In genomic region chr2:118882693-118883336, GRCh38 we compare ENCODE assay signal across 1 cellular context.
TF ChIP-seq lines count a peak whose summit lies in the region.

No MANE protein-coding gene starts in this region.

TF ChIP-seq in HepG2, 621 proteins besides CTCF, POLR2A, EP300 and RAD21 (continued from another document and continues in another):
- TF ChIP-seq AKNA (CRISPR knock-in tag; IDR thresholded peaks at IDR 0.05; ENCODE audit: borderline replicate concordance): no peak
- TF ChIP-seq ZNF580 (CRISPR knock-in tag; IDR thresholded peaks at IDR 0.05; ENCODE audit: borderline replicate concordance, low read depth): 0 out of 2 replicates have a peak, but pooled peaks have one; percentile 24
- TF ChIP-seq HNRNPLL (IDR thresholded peaks at IDR 0.05; ENCODE audit: low read depth, low read length, poor library complexity, severe bottlenecking): no peak
- TF ChIP-seq NFE2L1 (CRISPR knock-in tag; IDR thresholded peaks at IDR 0.05; ENCODE audit: borderline replicate concordance): no peak
- no peak for TF ChIP-seq DNMT1 (CRISPR knock-in tag; IDR thresholded peaks at IDR 0.05)
- TF ChIP-seq ZSCAN25 (CRISPR knock-in tag; IDR thresholded peaks at IDR 0.05): no peak
- no peak for TF ChIP-seq MED1 (CRISPR knock-in tag; IDR thresholded peaks at IDR 0.05)
- no peak for TF ChIP-seq FOSL1 (CRISPR knock-in tag; IDR thresholded peaks at IDR 0.05; ENCODE audit: borderline replicate concordance)
- no peak for TF ChIP-seq SMARCE1 (IDR thresholded peaks at IDR 0.05; ENCODE audit: borderline replicate concordance)
- no peak for TF ChIP-seq ZNF432 (CRISPR knock-in tag; IDR thresholded peaks at IDR 0.05; ENCODE audit: borderline replicate concordance)
- no peak for TF ChIP-seq CBX1 (IDR thresholded peaks at IDR 0.05; ENCODE audit: low read depth)
- no peak for TF ChIP-seq AFF4 (CRISPR knock-in tag; IDR thresholded peaks at IDR 0.05)
- no peak for TF ChIP-seq MEIS2 (CRISPR knock-in tag; IDR thresholded peaks at IDR 0.05)
- no peak for TF ChIP-seq HINFP (CRISPR knock-in tag; IDR thresholded peaks at IDR 0.05; ENCODE audit: low read depth)
- TF ChIP-seq CBFB (CRISPR knock-in tag; IDR thresholded peaks at IDR 0.05): no peak
- TF ChIP-seq CBX5 (CRISPR knock-in tag; IDR thresholded peaks at IDR 0.05; ENCODE audit: borderline replicate concordance): no peak
- no peak for TF ChIP-seq CAMTA2 (CRISPR knock-in tag; IDR thresholded peaks at IDR 0.05; ENCODE audit: borderline replicate concordance)
- TF ChIP-seq KDM5A (IDR thresholded peaks at IDR 0.05; ENCODE audit: borderline replicate concordance, low read length): no peak
- TF ChIP-seq ZNF788 (CRISPR knock-in tag; IDR thresholded peaks at IDR 0.05; ENCODE audit: borderline replicate concordance): no peak
- TF ChIP-seq IKZF1 (IDR thresholded peaks at IDR 0.05): no peak
- no peak for TF ChIP-seq ZKSCAN8 (CRISPR knock-in tag; IDR thresholded peaks at IDR 0.05; ENCODE audit: borderline replicate concordance)
- TF ChIP-seq ZNF780A (CRISPR knock-in tag; IDR thresholded peaks at IDR 0.05): peak; percentile 21; the same call in 1 of the 2 replicates
- TF ChIP-seq ZNF24 (IDR thresholded peaks at IDR 0.05): no peak
- TF ChIP-seq ZNF598 (CRISPR knock-in tag; IDR thresholded peaks at IDR 0.05; ENCODE audit: borderline replicate concordance): 0 out of 2 replicates have a peak, but pooled peaks have one; percentile 26
- no peak for TF ChIP-seq TFDP2 (CRISPR knock-in tag; IDR thresholded peaks at IDR 0.05)
- no peak for TF ChIP-seq SNAPC5 (CRISPR knock-in tag; IDR thresholded peaks at IDR 0.05; ENCODE audit: borderline replicate concordance)
- no peak for TF ChIP-seq RXRB (CRISPR knock-in tag; IDR thresholded peaks at IDR 0.05; ENCODE audit: borderline replicate concordance)
- no peak for TF ChIP-seq BRF2 (CRISPR knock-in tag; IDR thresholded peaks at IDR 0.05)
- no peak for TF ChIP-seq ZNF547 (CRISPR knock-in tag; IDR thresholded peaks at IDR 0.05)
- no peak for TF ChIP-seq ATAD3A (CRISPR knock-in tag; IDR thresholded peaks at IDR 0.05)
- no peak for TF ChIP-seq ZSCAN29 (CRISPR knock-in tag; conservative IDR thresholded peaks at IDR 0.05)
- no peak for TF ChIP-seq AHDC1 (CRISPR knock-in tag; IDR thresholded peaks at IDR 0.05; ENCODE audit: borderline replicate concordance)
- TF ChIP-seq POLR2AphosphoS2 (IDR thresholded peaks at IDR 0.05; ENCODE audit: low read depth, low read length): no peak
- TF ChIP-seq BCL6 (CRISPR knock-in tag; IDR thresholded peaks at IDR 0.05): no peak
- peak; percentile 72 for TF ChIP-seq ZNF574 (CRISPR knock-in tag; IDR thresholded peaks at IDR 0.05)
- TF ChIP-seq ZNF768 (CRISPR knock-in tag; IDR thresholded peaks at IDR 0.05): peak; percentile 90
- 0 out of 2 replicates have a peak, but pooled peaks have one; percentile 45 for TF ChIP-seq ELF3 (CRISPR knock-in tag; IDR thresholded peaks at IDR 0.05)
